In genomic region chr22:50437511-50438304, GRCh38 we compare ENCODE assay signal across 18 cellular contexts. TPM values are rescaled to one million over a fixed set of nuclear protein-coding genes. Genes with fewer than 3 reads are reported as not detected.
DNase-seq lines count a peak whose midpoint lies in the region; ATAC-seq and TF ChIP-seq lines count a peak whose summit lies in the region.
"Had no signal": no experiment of that assay in that cellular context is flagged by ENCODE, and none has a peak within 500 bp of the region (broad histone marks: within the 10 kb centered on the region; RNA-seq: fewer than 3 reads in every experiment).

No MANE protein-coding gene starts in this region.

- no peak overlapping the region for H3K14ac ChIP-seq in neuronal stem cell (ENCODE audit: low read length)

- WGBS in neuronal stem cell (ENCODE audit: extremely low coverage in 2 of 2, insufficient read length in 2 of 2, insufficient replicate concordance in 1 of 2), 2 donors = no CpG with 5 or more reads among the region's 36 CpGs
- WGBS in smooth muscle cell (ENCODE audit: low lambda C conversion rate) = 93% methylated on average over 35 of the region's 36 CpGs

- H3K9me3 ChIP-seq in neuronal stem cell (replicated peaks in 1 of 2; ENCODE audit: control insufficient read depth in 2 of 2, insufficient read depth in 1 of 2, low read depth in 1 of 2, low read length in 2 of 2) (no peaks in the 10 kb centered on the region), smooth muscle cell (replicated peaks; ENCODE audit: low read depth) (no peaks in the 10 kb centered on the region)
- H3K9me3 ChIP-seq: Caco-2 had no signal

- TF ChIP-seq CTCF in GM06990 (IDR thresholded peaks at IDR 0.05; ENCODE audit: insufficient read depth, low read length, poor library complexity, severe bottlenecking) (no peak), smooth muscle cell (IDR thresholded peaks at IDR 0.05; ENCODE audit: borderline replicate concordance, insufficient read depth, poor library complexity, severe bottlenecking) (no peak)

- no peaks in the 10 kb centered on the region for H3K79me1 ChIP-seq in neuronal stem cell (ENCODE audit: low read depth, low read length)

- H3K4me3 ChIP-seq in GM06990 (replicated peaks; ENCODE audit: low read depth, low read length) (no peak overlapping the region), neuronal stem cell (ENCODE audit: low read length in 2 of 2) (no peak overlapping the region), smooth muscle cell (no peak overlapping the region)
- H3K4me3 ChIP-seq: GM23338 had no signal

- H3K4me2 ChIP-seq in neuronal stem cell (ENCODE audit: insufficient read depth, low read length, poor library complexity, severe bottlenecking) (no peak overlapping the region), smooth muscle cell (no peak overlapping the region)
- H3K4me2 ChIP-seq: GM23338 had no signal

- H3K4ac ChIP-seq in neuronal stem cell (ENCODE audit: low read length) = no peak overlapping the region

- H4K91ac ChIP-seq in neuronal stem cell (ENCODE audit: low read depth, low read length, poor library complexity) = no peak overlapping the region

- no peak overlapping the region for H3K23ac ChIP-seq in neuronal stem cell (ENCODE audit: low read depth, low read length, poor library complexity)

- no peak overlapping the region for H2AFZ ChIP-seq in neuronal stem cell (ENCODE audit: low read length)
- H2AFZ ChIP-seq in smooth muscle cell (ENCODE audit: low read depth) = no peak overlapping the region
- H2AFZ ChIP-seq: GM23338 had no signal

- peak; percentile 22 for DNase-seq in Right ventricle myocardium superior
- no peak for DNase-seq in left cardiac atrium
- peak; percentile 13 for DNase-seq in GM06990 (ENCODE audit: extremely low read depth, insufficient read length)
- peak; percentile 38 for DNase-seq in islet precursor cell
- no peak for DNase-seq in neuronal stem cell (ENCODE audit: low spot score)
- no peak for DNase-seq in stimulated activated naive CD4-positive, alpha-beta T cell treated with Interleukin-2 at 50 U/mL for 16 hours (lab: John Stamatoyannopoulos, UW)
- DNase-seq in smooth muscle cell (lab: John Stamatoyannopoulos, UW; ENCODE audit: unreplicated experiment) = no peak
- DNase-seq: ACHN; Caco-2; CD8-positive, alpha-beta memory T cell; DND-41; GF-D8; H7 had no signal

- no peak overlapping the region for H2BK12ac ChIP-seq in neuronal stem cell (ENCODE audit: low read length)

- H3K79me2 ChIP-seq in smooth muscle cell (ENCODE audit: low read depth) = no peaks in the 10 kb centered on the region

- H4K8ac ChIP-seq in neuronal stem cell (ENCODE audit: low read depth, low read length) = no peak overlapping the region

- peaks cover 51% of the 10 kb centered on the region for H3K36me3 ChIP-seq in GM06990 (ENCODE audit: control insufficient read depth, insufficient read depth, low read length)
- H3K36me3 ChIP-seq in neuronal stem cell (replicated peaks in 1 of 2; ENCODE audit: control insufficient read depth in 2 of 2, insufficient read depth in 2 of 2, low read length in 2 of 2) = peaks cover 39 to 77% of the 10 kb centered on the region in 2 donors
- H3K36me3 ChIP-seq in smooth muscle cell (ENCODE audit: low read depth) = no peaks in the 10 kb centered on the region

- no peak for ATAC-seq in Right ventricle myocardium superior (ENCODE audit: poor library complexity)
- no peak for ATAC-seq in left cardiac atrium
- ATAC-seq in GM21390 (IDR thresholded peaks at IDR 0.05; ENCODE audit: unreplicated experiment) = no peak
- ATAC-seq: GM23338 had no signal

- H3K18ac ChIP-seq in neuronal stem cell (ENCODE audit: low read length) = no peak overlapping the region

- H4K20me1 ChIP-seq in smooth muscle cell (ENCODE audit: low read depth) = no peaks in the 10 kb centered on the region

- peak overlapping the region; percentile 70 for H3K9ac ChIP-seq in neuronal stem cell (ENCODE audit: low read depth, low read length, poor library complexity)
- H3K9ac ChIP-seq in smooth muscle cell (ENCODE audit: low read depth) = no peak overlapping the region

- H3K27me3 ChIP-seq in GM06990 (replicated peaks; ENCODE audit: control insufficient read depth, insufficient read depth, low read length) (no peaks in the 10 kb centered on the region), neuronal stem cell (ENCODE audit: control insufficient read depth in 3 of 3, insufficient read depth in 3 of 3, low read depth in 1 of 3, low read length in 3 of 3) (no peaks in the 10 kb centered on the region), smooth muscle cell (ENCODE audit: low read depth) (no peaks in the 10 kb centered on the region)

- H3K27ac ChIP-seq in neuronal stem cell (replicated peaks; ENCODE audit: low read length) = no peak overlapping the region
- H3K27ac ChIP-seq in smooth muscle cell (ENCODE audit: low read depth) = no peak overlapping the region
- H3K27ac ChIP-seq: C4-2B, HL-60 had no signal

- H2BK5ac ChIP-seq in neuronal stem cell (ENCODE audit: low read length) = peak overlapping the region; percentile 29

- no peak overlapping the region for H2BK15ac ChIP-seq in neuronal stem cell (ENCODE audit: low read length)

- H2AK5ac ChIP-seq in neuronal stem cell (ENCODE audit: low read depth, low read length) = no peak overlapping the region

- H3K4me1 ChIP-seq in neuronal stem cell (ENCODE audit: control insufficient read depth in 2 of 2, insufficient read depth in 1 of 2, low read depth in 1 of 2, low read length in 2 of 2) = no peaks in the 10 kb centered on the region
- H3K4me1 ChIP-seq in smooth muscle cell (ENCODE audit: low read depth) = no peaks in the 10 kb centered on the region
- H3K4me1 ChIP-seq: Caco-2 had no signal

- no peaks in the 10 kb centered on the region for H3F3A ChIP-seq in smooth muscle cell (ENCODE audit: low read depth)

- intact Hi-C loops in Right ventricle myocardium superior (cut with DNase I) = no loop called here
- intact Hi-C loops in left cardiac atrium (cut with DNase I) = no loop called here

- H2BK120ac ChIP-seq in neuronal stem cell (ENCODE audit: low read depth, low read length) = no peak overlapping the region

RNA-seq across cellular contexts. Expression of gene SBF1, which starts 37.1 kb away (rescaled TPM):
- total RNA-seq in Right ventricle myocardium superior = 46.6 TPM
- total RNA-seq in left cardiac atrium = 10 to 100 TPM; 44.9 to 54.4 TPM
- 39.3 TPM for polyA plus RNA-seq in neuronal stem cell (2013, experiment 1 of 2)
- 38.7 TPM for polyA plus RNA-seq in neuronal stem cell (2013, experiment 2 of 2)
- total RNA-seq in smooth muscle cell = 34.1 and 37.3 TPM in 2 replicates
- polyA plus RNA-seq in smooth muscle cell = 53.6 and 70.8 TPM in 2 replicates

RNA-seq across cellular contexts. Expression of gene ADM2, which starts 43.6 kb away (rescaled TPM):
- total RNA-seq in Right ventricle myocardium superior (not detected), left cardiac atrium (under 1 TPM; 0.15 to 0.52 TPM), smooth muscle cell (3.0 and 4.1 TPM in 2 replicates)
- polyA plus RNA-seq in neuronal stem cell (2013, experiment 1 of 2) = 2.4 TPM
- 2.2 TPM for polyA plus RNA-seq in neuronal stem cell (2013, experiment 2 of 2)
- 15.8 and 16.9 TPM in 2 replicates for polyA plus RNA-seq in smooth muscle cell
- total RNA-seq: A172 had no signal

RNA-seq across cellular contexts. Expression of gene MIOX, which starts 49.0 kb away (rescaled TPM):
- not detected for total RNA-seq in Right ventricle myocardium superior
- not detected for total RNA-seq in left cardiac atrium
- 0.33 TPM for polyA plus RNA-seq in neuronal stem cell (2013, experiment 1 of 2)
- 0.26 TPM for polyA plus RNA-seq in neuronal stem cell (2013, experiment 2 of 2)
- 2.1 TPM in 1 of 2 replicates, not detected in the other for total RNA-seq in smooth muscle cell
- polyA plus RNA-seq in smooth muscle cell = 0.49 and 0.54 TPM in 2 replicates
- total RNA-seq: A172, Caco-2, GM23338, H7 had no signal
- polyA plus RNA-seq: CD8-positive, alpha-beta memory T cell; GM23338 had no signal

Comparison
In these comparisons a context has a peak if more than half of its experiments do, and no peak if none do; other contexts are left out.
1. DNase-seq: peak in Right ventricle myocardium superior (single experiment), GM06990 (single experiment) and islet precursor cell (single experiment); none in left cardiac atrium (single experiment), neuronal stem cell (single experiment), stimulated activated naive CD4-positive, alpha-beta T cell treated with Interleukin-2 at 50 U/mL for 16 hours (single experiment) and smooth muscle cell (single experiment).